Comparison of ENCODE assay signal across 22 cellular contexts in the genomic region with DNA sequence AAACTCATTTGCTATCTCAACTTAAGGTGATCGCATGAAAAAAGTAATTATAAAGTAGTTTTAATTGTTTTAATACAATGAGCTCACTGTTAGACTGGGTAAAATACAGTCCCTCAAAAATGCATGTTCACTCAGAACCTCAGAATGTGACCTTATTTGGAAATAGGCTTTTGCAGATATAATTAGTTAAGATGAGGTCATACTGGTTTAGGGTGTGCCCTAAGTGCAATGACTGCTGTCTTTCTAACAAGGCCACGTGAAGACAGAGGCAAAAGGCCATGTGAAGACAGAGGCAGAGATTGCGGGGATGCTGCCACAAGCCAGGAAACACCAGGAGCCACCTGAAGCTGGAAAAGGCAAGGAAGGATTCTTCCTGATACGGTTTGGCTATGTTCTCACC.
"Had no signal": no experiment of that assay in that cellular context is flagged by ENCODE, and none has a peak within 500 bp of the region (broad histone marks: within the 10 kb centered on the region; RNA-seq: fewer than 3 reads in every experiment).

No MANE protein-coding gene starts in this region.

- H3K27ac ChIP-seq: gastrocnemius medialis, prostate gland, transverse colon had no signal

- FAIRE-seq: endometrium had no signal

- DNase-seq: activated CD4-positive, alpha-beta T cell treated with anti-CD3 and anti-CD28 coated beads for 1 hour; activated CD4-positive, alpha-beta T cell treated with anti-CD3 and anti-CD28 coated beads, Interleukin-2, amount 50 U/mL, for 48 hours; activated CD8-positive, alpha-beta memory T cell treated with anti-CD3 and anti-CD28 coated beads, Interleukin-2, amount 10 ng/mL, durations not matched to agents 7 days and 5 days; activated effector memory CD4-positive, alpha-beta T cell treated with anti-CD3 and anti-CD28 coated beads, Interleukin-2, amount 50 U/mL, for 16 hours; activated T-cell treated with anti-CD3 and anti-CD28 coated beads, Interleukin-2, amount 50 U/mL, for 4 hours; amniotic stem cell; cerebellar nuclear complex; esophagus squamous epithelium; gastrocnemius medialis; islet precursor cell; mucosa of descending colon; nucleus accumbens; stimulated activated CD4-positive, alpha-beta T cell treated with anti-CD3 and anti-CD28 coated beads, Interleukin-2, amount 100 ng/mL, for 24 hours; stimulated activated naive B cell treated with anti-CD40 and anti-IgM and Interleukin-4, amounts not matched to agents 10 μg/mL and 1 μg/mL and 100 μg/mL, for 72 hours; T-helper 2 cell; transverse colon had no signal

- H3K27me3 ChIP-seq: esophagus squamous epithelium, gastrocnemius medialis, transverse colon had no signal

- H3K36me3 ChIP-seq: esophagus squamous epithelium, gastrocnemius medialis, prostate gland, transverse colon had no signal

- H3K4me3 ChIP-seq: esophagus squamous epithelium, gastrocnemius medialis, mucosa of descending colon, prostate gland, transverse colon had no signal

- H3K4me1 ChIP-seq: esophagus squamous epithelium, gastrocnemius medialis, prostate gland, transverse colon had no signal

- H3K9me3 ChIP-seq: esophagus squamous epithelium, gastrocnemius medialis, mucosa of descending colon, prostate gland, transverse colon had no signal

- ATAC-seq: activated CD8-positive, alpha-beta memory T cell treated with anti-CD3 and anti-CD28 coated beads, Interleukin-2, amount 10 ng/mL, durations not matched to agents 7 days and 5 days; activated naive CD4-positive, alpha-beta T cell treated with anti-CD3 and anti-CD28 coated beads, Interleukin-2, amount 50 U/mL, for 72 hours; activated T-cell treated with anti-CD3 and anti-CD28 coated beads, Interleukin-2, amount 50 U/mL, for 4 hours; gastrocnemius medialis; left lobe of liver; mucosa of descending colon; natural killer cell treated with Interleukin-12 subunit alpha and Interleukin-12 subunit beta and Interleukin-15 and Interleukin-18, amount 100 ng/mL, for 72 hours; sciatic nerve; stimulated activated naive B cell treated with anti-CD40 and anti-IgM and Interleukin-4, amounts not matched to agents 10 μg/mL and 1 μg/mL and 100 μg/mL, for 72 hours had no signal
